ENCODE assay signal across 2 cellular contexts in genomic region chr11:61832758-61833157, GRCh38.
TF ChIP-seq lines count a peak whose summit lies in the region.

No MANE protein-coding gene starts in this region.

TF ChIP-seq in K562, 482 proteins besides CTCF, POLR2A, EP300 and RAD21:
- TF ChIP-seq HDAC8 (tag; IDR thresholded peaks at IDR 0.05) (0 out of 2 replicates have a peak, but pooled peaks have one; percentile 33), PTRF (tag; IDR thresholded peaks at IDR 0.05) (no peak)

TF ChIP-seq in SK-N-SH, 30 proteins besides CTCF, POLR2A, EP300 and RAD21:
- no peak for TF ChIP-seq TAF1 (IDR thresholded peaks at IDR 0.05; ENCODE audit: borderline replicate concordance, low read depth, low read length)
- TF ChIP-seq, protein P1, sequence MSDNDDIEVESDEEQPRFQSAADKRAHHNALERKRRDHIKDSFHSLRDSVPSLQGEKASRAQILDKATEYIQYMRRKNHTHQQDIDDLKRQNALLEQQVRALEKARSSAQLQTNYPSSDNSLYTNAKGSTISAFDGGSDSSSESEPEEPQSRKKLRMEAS (IDR thresholded peaks at IDR 0.05; ENCODE audit: low read depth): no peak
- no peak for TF ChIP-seq SMC3 (IDR thresholded peaks at IDR 0.05; ENCODE audit: low read depth, low read length)
- TF ChIP-seq USF2 (IDR thresholded peaks at IDR 0.05; ENCODE audit: borderline replicate concordance, low read depth, low read length): no peak
- no peak for TF ChIP-seq ZBTB33 (IDR thresholded peaks at IDR 0.05; ENCODE audit: borderline replicate concordance, low read depth)
- TF ChIP-seq YY1 (IDR thresholded peaks at IDR 0.05; ENCODE audit: low read depth): no peak
- TF ChIP-seq, protein P2, sequence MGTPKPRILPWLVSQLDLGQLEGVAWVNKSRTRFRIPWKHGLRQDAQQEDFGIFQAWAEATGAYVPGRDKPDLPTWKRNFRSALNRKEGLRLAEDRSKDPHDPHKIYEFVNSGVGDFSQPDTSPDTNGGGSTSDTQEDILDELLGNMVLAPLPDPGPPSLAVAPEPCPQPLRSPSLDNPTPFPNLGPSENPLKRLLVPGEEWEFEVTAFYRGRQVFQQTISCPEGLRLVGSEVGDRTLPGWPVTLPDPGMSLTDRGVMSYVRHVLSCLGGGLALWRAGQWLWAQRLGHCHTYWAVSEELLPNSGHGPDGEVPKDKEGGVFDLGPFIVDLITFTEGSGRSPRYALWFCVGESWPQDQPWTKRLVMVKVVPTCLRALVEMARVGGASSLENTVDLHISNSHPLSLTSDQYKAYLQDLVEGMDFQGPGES (IDR thresholded peaks at IDR 0.05; ENCODE audit: low read depth, low read length): no peak
- TF ChIP-seq MXI1 (IDR thresholded peaks at IDR 0.05; ENCODE audit: low read depth, low read length): no peak
- no peak for TF ChIP-seq RFX5 (IDR thresholded peaks at IDR 0.05; ENCODE audit: low read length)
- TF ChIP-seq GATA2 (CRISPR knock-in tag; IDR thresholded peaks at IDR 0.05): no peak
- no peak for TF ChIP-seq RCOR1 (IDR thresholded peaks at IDR 0.05; ENCODE audit: low read length)
- TF ChIP-seq, protein P3, sequence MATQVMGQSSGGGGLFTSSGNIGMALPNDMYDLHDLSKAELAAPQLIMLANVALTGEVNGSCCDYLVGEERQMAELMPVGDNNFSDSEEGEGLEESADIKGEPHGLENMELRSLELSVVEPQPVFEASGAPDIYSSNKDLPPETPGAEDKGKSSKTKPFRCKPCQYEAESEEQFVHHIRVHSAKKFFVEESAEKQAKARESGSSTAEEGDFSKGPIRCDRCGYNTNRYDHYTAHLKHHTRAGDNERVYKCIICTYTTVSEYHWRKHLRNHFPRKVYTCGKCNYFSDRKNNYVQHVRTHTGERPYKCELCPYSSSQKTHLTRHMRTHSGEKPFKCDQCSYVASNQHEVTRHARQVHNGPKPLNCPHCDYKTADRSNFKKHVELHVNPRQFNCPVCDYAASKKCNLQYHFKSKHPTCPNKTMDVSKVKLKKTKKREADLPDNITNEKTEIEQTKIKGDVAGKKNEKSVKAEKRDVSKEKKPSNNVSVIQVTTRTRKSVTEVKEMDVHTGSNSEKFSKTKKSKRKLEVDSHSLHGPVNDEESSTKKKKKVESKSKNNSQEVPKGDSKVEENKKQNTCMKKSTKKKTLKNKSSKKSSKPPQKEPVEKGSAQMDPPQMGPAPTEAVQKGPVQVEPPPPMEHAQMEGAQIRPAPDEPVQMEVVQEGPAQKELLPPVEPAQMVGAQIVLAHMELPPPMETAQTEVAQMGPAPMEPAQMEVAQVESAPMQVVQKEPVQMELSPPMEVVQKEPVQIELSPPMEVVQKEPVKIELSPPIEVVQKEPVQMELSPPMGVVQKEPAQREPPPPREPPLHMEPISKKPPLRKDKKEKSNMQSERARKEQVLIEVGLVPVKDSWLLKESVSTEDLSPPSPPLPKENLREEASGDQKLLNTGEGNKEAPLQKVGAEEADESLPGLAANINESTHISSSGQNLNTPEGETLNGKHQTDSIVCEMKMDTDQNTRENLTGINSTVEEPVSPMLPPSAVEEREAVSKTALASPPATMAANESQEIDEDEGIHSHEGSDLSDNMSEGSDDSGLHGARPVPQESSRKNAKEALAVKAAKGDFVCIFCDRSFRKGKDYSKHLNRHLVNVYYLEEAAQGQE (IDR thresholded peaks at IDR 0.05; ENCODE audit: low read depth, low read length): no peak
- TF ChIP-seq POLR2AphosphoS5 (IDR thresholded peaks at IDR 0.05; ENCODE audit: low read depth, low read length): no peak
- no peak for TF ChIP-seq TEAD4 (IDR thresholded peaks at IDR 0.05; ENCODE audit: borderline replicate concordance, insufficient read depth)
- TF ChIP-seq TCF12 (IDR thresholded peaks at IDR 0.05): no peak
- no peak for TF ChIP-seq FOXJ3 (CRISPR knock-in tag; IDR thresholded peaks at IDR 0.05)
- no peak for TF ChIP-seq JUND (IDR thresholded peaks at IDR 0.05)
- TF ChIP-seq CHD2 (IDR thresholded peaks at IDR 0.05; ENCODE audit: low read length, partially characterized antibody): no peak
